26 cellular contexts compared by ENCODE assay signal in the genomic region with DNA sequence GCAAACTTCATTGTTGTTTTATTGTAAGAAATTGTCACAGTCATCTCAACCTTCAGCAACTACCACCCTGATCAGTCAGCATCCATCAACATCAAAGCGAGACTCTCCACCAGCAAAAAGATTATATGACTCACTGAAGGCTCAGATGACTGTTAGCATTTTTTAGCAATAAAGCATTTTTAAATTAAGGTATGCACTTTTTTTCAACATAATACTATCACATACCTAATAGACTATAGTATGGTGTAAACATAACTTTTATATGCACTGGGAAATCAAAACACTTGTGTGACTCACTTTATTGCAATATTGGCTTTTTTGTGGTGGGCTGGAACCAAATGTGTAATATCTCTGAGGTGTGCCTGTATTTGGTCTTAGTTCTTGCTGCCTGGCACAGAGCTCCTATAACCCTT. TPM values are rescaled to one million over a fixed set of nuclear protein-coding genes. Genes with fewer than 3 reads are reported as not detected.
A peak's percentile ranks its signal among the peaks of the same experiment; 100 is the strongest.
DNase-seq lines count a peak whose midpoint lies in the region; ATAC-seq, FAIRE-seq and TF ChIP-seq lines count a peak whose summit lies in the region.
"Had no signal": no experiment of that assay in that cellular context is flagged by ENCODE, and none has a peak within 500 bp of the region (broad histone marks: within the 10 kb centered on the region; RNA-seq: fewer than 3 reads in every experiment).

No MANE protein-coding gene starts in this region.

- H3K4me3 Mint-ChIP-seq in activated T-cell treated with anti-CD3 and anti-CD28 coated beads, Interleukin-2, amount 50 U/mL, for 72 hours, result no peak overlapping the region
- no peak overlapping the region for H3K4me3 Mint-ChIP-seq in astrocyte (ENCODE audit: unreplicated experiment)
- H3K4me3 Mint-ChIP-seq: GM23338, memory B cell had no signal

- no peak for FAIRE-seq in astrocyte (lab: Jason Lieb, UNC)
- FAIRE-seq: G401.6 had no signal

- H3K79me2 ChIP-seq in astrocyte (ENCODE audit: insufficient read depth, low read length), result no peaks in the 10 kb centered on the region

- H3K27me3 Mint-ChIP-seq in activated T-cell treated with anti-CD3 and anti-CD28 coated beads, Interleukin-2, amount 50 U/mL, for 72 hours (ENCODE audit: low read depth), result peaks cover 7% of the 10 kb centered on the region
- H3K27me3 Mint-ChIP-seq in astrocyte (ENCODE audit: low read depth, unreplicated experiment), result no peaks in the 10 kb centered on the region
- H3K27me3 Mint-ChIP-seq: memory B cell had no signal

- no peak overlapping the region for H3K4me3 ChIP-seq in astrocyte (ENCODE audit: insufficient read depth, low read depth, low read length)
- H3K4me3 ChIP-seq: GM23338, testis, vagina had no signal

- H3K4me1 ChIP-seq in astrocyte (ENCODE audit: insufficient read depth, low read length), result no peaks in the 10 kb centered on the region
- H3K4me1 ChIP-seq: testis, vagina had no signal

- no peak overlapping the region for H3K27ac Mint-ChIP-seq in activated T-cell treated with anti-CD3 and anti-CD28 coated beads, Interleukin-2, amount 50 U/mL, for 72 hours
- H3K27ac Mint-ChIP-seq in astrocyte (ENCODE audit: unreplicated experiment), result no peak overlapping the region
- H3K27ac Mint-ChIP-seq: GM23338, memory B cell had no signal

- no peaks in the 10 kb centered on the region for H3K36me3 Mint-ChIP-seq in activated T-cell treated with anti-CD3 and anti-CD28 coated beads, Interleukin-2, amount 50 U/mL, for 72 hours (ENCODE audit: insufficient read depth in 2 of 2)
- H3K36me3 Mint-ChIP-seq in astrocyte (ENCODE audit: low read depth, unreplicated experiment), result no peaks in the 10 kb centered on the region
- H3K36me3 Mint-ChIP-seq: memory B cell had no signal

- H3K9me3 Mint-ChIP-seq in activated T-cell treated with anti-CD3 and anti-CD28 coated beads, Interleukin-2, amount 50 U/mL, for 72 hours, result no peaks in the 10 kb centered on the region
- H3K9me3 Mint-ChIP-seq in astrocyte (ENCODE audit: unreplicated experiment), result peaks cover 2% of the 10 kb centered on the region
- H3K9me3 Mint-ChIP-seq: GM23338, memory B cell had no signal

- H3K27ac ChIP-seq in astrocyte (ENCODE audit: low read depth, low read length), result no peak overlapping the region
- H3K27ac ChIP-seq: C4-2B, KMS-11, testis, vagina had no signal

- no peaks in the 10 kb centered on the region for H3K27me3 ChIP-seq in astrocyte (ENCODE audit: insufficient read depth, low read length)
- H3K27me3 ChIP-seq: testis, vagina had no signal

- peaks cover 10% of the 10 kb centered on the region for H3K4me1 Mint-ChIP-seq in activated T-cell treated with anti-CD3 and anti-CD28 coated beads, Interleukin-2, amount 50 U/mL, for 72 hours (ENCODE audit: low read depth)
- H3K4me1 Mint-ChIP-seq in astrocyte (ENCODE audit: low read depth, unreplicated experiment), result no peaks in the 10 kb centered on the region
- H3K4me1 Mint-ChIP-seq: GM23338 had no signal

- no peak overlapping the region for H3K9ac ChIP-seq in astrocyte (ENCODE audit: low read length)
- H3K9ac ChIP-seq: KMS-11 had no signal

- peaks cover 3% of the 10 kb centered on the region for H3K9me3 ChIP-seq in astrocyte (ENCODE audit: insufficient read depth, low read depth, low read length)
- H3K9me3 ChIP-seq: testis, vagina had no signal

- no peaks in the 10 kb centered on the region for H3K36me3 ChIP-seq in astrocyte (ENCODE audit: insufficient read depth, low read length)
- H3K36me3 ChIP-seq: vagina had no signal

- DNase-seq in activated T-cell treated with anti-CD3 and anti-CD28 coated beads, Interleukin-2, amount 50 U/mL, for 72 hours, result peak; percentile 17 to 23
- DNase-seq in activated T-cell treated with anti-CD3 and anti-CD28 coated beads, Interleukin-2, amount 50 U/mL, for 1 hour, result no peak
- DNase-seq in HS-5 (ENCODE audit: low read depth) (peak; percentile 63), astrocyte (ENCODE audit: low read depth) (peak; percentile 18), NCI-H2196 treated with DMSO at 0.1 percent for 48 hours (lab: John Stamatoyannopoulos, UW; ENCODE audit: unreplicated experiment) (no peak)
- DNase-seq in stimulated activated naive CD8-positive, alpha-beta T cell treated with anti-CD3 and anti-CD28 coated beads, Interleukin-15, Interleukin-2, amounts not matched to agents 100 U/mL and 50 U/mL, for 24 hours, result no peak
- DNase-seq: activated CD4-positive, alpha-beta T cell treated with anti-CD3 and anti-CD28 coated beads for 1 hour; activated CD8-positive, alpha-beta memory T cell treated with anti-CD3 and anti-CD28 coated beads, Interleukin-2, amount 50 U/mL, for 4 hours; activated naive CD4-positive, alpha-beta T cell; effector CD8-positive, alpha-beta T cell; NCI-H1092; NCI-H1930; retina; testis had no signal

- peak; percentile 95 to 96 for ATAC-seq in activated T-cell treated with anti-CD3 and anti-CD28 coated beads, Interleukin-2, amount 50 U/mL, for 72 hours (replicated peaks in 1 of 2)
- ATAC-seq in stimulated activated naive CD8-positive, alpha-beta T cell treated with anti-CD3 and anti-CD28 coated beads, Interleukin-15, Interleukin-2, amounts not matched to agents 100 U/mL and 50 U/mL, for 24 hours, result peak; percentile 46
- no peak for ATAC-seq in GM18867 (IDR thresholded peaks at IDR 0.05; ENCODE audit: unreplicated experiment)
- ATAC-seq in GM21737 (IDR thresholded peaks at IDR 0.05; ENCODE audit: unreplicated experiment), result no peak
- ATAC-seq: esophagus mucosa, GM23338 had no signal

- no peak overlapping the region for H3K4me2 ChIP-seq in astrocyte (ENCODE audit: low read length)
- H3K4me2 ChIP-seq: GM23338, KMS-11 had no signal

- TF ChIP-seq CTCF in astrocyte (IDR thresholded peaks at IDR 0.05; ENCODE audit: insufficient read depth, low read depth, low read length), result no peak

- no peak overlapping the region for H2AFZ ChIP-seq in astrocyte (ENCODE audit: low read depth, low read length)
- H2AFZ ChIP-seq: GM23338 had no signal

- H4K20me1 ChIP-seq in astrocyte (ENCODE audit: insufficient read depth, low read length), result no peaks in the 10 kb centered on the region

RNA-seq across cellular contexts. Expression of gene SCN1A, which starts 15.6 kb away (rescaled TPM):
- not detected for total RNA-seq in activated T-cell treated with anti-CD3 and anti-CD28 coated beads, Interleukin-2, amount 50 U/mL, for 72 hours
- total RNA-seq in astrocyte, result not detected in 2 replicates
- total RNA-seq: esophagus mucosa, glomerular endothelial cell, HT-29, RPMI7951, vagina had no signal

Comparison
In these comparisons a context has a peak if more than half of its experiments do, and no peak if none do; other contexts are left out.
1. DNase-seq: peak in activated T-cell treated with anti-CD3 and anti-CD28 coated beads, Interleukin-2, amount 50 U/mL, for 72 hours (2 of 2), HS-5 (single experiment) and astrocyte (single experiment); none in activated T-cell treated with anti-CD3 and anti-CD28 coated beads, Interleukin-2, amount 50 U/mL, for 1 hour (single experiment), stimulated activated naive CD8-positive, alpha-beta T cell treated with anti-CD3 and anti-CD28 coated beads, Interleukin-15, Interleukin-2, amounts not matched to agents 100 U/mL and 50 U/mL, for 24 hours (single experiment) and NCI-H2196 treated with DMSO at 0.1 percent for 48 hours (single experiment).
2. ATAC-seq: peak in activated T-cell treated with anti-CD3 and anti-CD28 coated beads, Interleukin-2, amount 50 U/mL, for 72 hours (2 of 2) and stimulated activated naive CD8-positive, alpha-beta T cell treated with anti-CD3 and anti-CD28 coated beads, Interleukin-15, Interleukin-2, amounts not matched to agents 100 U/mL and 50 U/mL, for 24 hours (single experiment); none in GM18867 (single experiment) and GM21737 (single experiment).